ENCODE assay signal across 14 cellular contexts in genomic region chr4:139898293-139898692, GRCh38.
DNase-seq lines count a peak whose midpoint lies in the region; ATAC-seq, FAIRE-seq and TF ChIP-seq lines count a peak whose summit lies in the region.
"Had no signal": no experiment of that assay in that cellular context is flagged by ENCODE, and none has a peak within 500 bp of the region (broad histone marks: within the 10 kb centered on the region; RNA-seq: fewer than 3 reads in every experiment).

No MANE protein-coding gene starts in this region.

- dilution Hi-C loops in mammary epithelial cell (cut with HindIII; ENCODE audit: low sequenced_read_pairs): loop anchor here (5.0 kb wide), 1 partner anchor 36 kb away; no protein-coding TSS in a partner anchor

- ATAC-seq in activated CD8-positive, alpha-beta memory T cell treated with anti-CD3 and anti-CD28 coated beads, Interleukin-2, amount 10 ng/mL, durations not matched to agents 7 days and 5 days: peak; percentile 73
- ATAC-seq in GM21717 (IDR thresholded peaks at IDR 0.05; ENCODE audit: unreplicated experiment) (peak; percentile 54), pancreas (peak in 3 of 4 donors; percentile 47 to 61 (median 55))
- ATAC-seq in CD8-positive, alpha-beta T cell: no peak

- H3K36me3 Mint-ChIP-seq in activated CD8-positive, alpha-beta memory T cell treated with anti-CD3 and anti-CD28 coated beads, Interleukin-2, amount 10 ng/mL, durations not matched to agents 7 days and 5 days: peaks cover 1% of the 10 kb centered on the region
- H3K36me3 Mint-ChIP-seq in CD8-positive, alpha-beta T cell: no peaks in the 10 kb centered on the region
- H3K36me3 Mint-ChIP-seq: activated CD4-positive, alpha-beta memory T cell treated with anti-CD3 and anti-CD28 coated beads for 36 hours had no signal

- no peak overlapping the region for H3K27ac Mint-ChIP-seq in activated CD8-positive, alpha-beta memory T cell treated with anti-CD3 and anti-CD28 coated beads, Interleukin-2, amount 10 ng/mL, durations not matched to agents 7 days and 5 days
- no peak overlapping the region for H3K27ac Mint-ChIP-seq in CD8-positive, alpha-beta T cell
- H3K27ac Mint-ChIP-seq: activated CD4-positive, alpha-beta memory T cell treated with anti-CD3 and anti-CD28 coated beads for 36 hours had no signal

- no peak overlapping the region for H3K27ac ChIP-seq in pancreas
- H3K27ac ChIP-seq in colonic mucosa: no peak overlapping the region
- no peak overlapping the region for H3K27ac ChIP-seq in mammary epithelial cell (ENCODE audit: insufficient read depth, low read depth, low read length)
- H3K27ac ChIP-seq in CD8-positive, alpha-beta T cell (ENCODE audit: low read depth, low read length): no peak overlapping the region

- POLR2A ChIA-PET in CD8-positive, alpha-beta T cell (lab: Charles Lee): no interaction called here

- H3K4me2 ChIP-seq in mammary epithelial cell (ENCODE audit: insufficient read depth, low read depth, low read length): no peak overlapping the region

- TF ChIP-seq CTCF in pancreas (IDR thresholded peaks at IDR 0.05): no peak
- TF ChIP-seq CTCF in colonic mucosa (IDR thresholded peaks at IDR 0.05): no peak
- TF ChIP-seq CTCF in mammary epithelial cell (conservative IDR thresholded peaks at IDR 0.05 in 1 of 2, IDR thresholded peaks at IDR 0.05 in 1 of 2; ENCODE audit: extremely low read depth in 1 of 2, insufficient read depth in 1 of 2, low read depth in 1 of 2, low read length in 2 of 2): no peak
- no peak for TF ChIP-seq CTCF in CD8-positive, alpha-beta T cell (IDR thresholded peaks at IDR 0.05)

- DNase-seq in activated CD8-positive, alpha-beta memory T cell treated with anti-CD3 and anti-CD28 coated beads, Interleukin-2, amount 10 ng/mL, durations not matched to agents 7 days and 5 days: no peak
- DNase-seq in activated CD8-positive, alpha-beta memory T cell treated with anti-CD3 and anti-CD28 coated beads for 24 hours: no peak
- peak; percentile 82 for DNase-seq in OCI-M1 (lab: John Stamatoyannopoulos, UW)
- DNase-seq in pancreas: no peak
- no peak for DNase-seq in colonic mucosa
- DNase-seq in mammary epithelial cell: no peak
- DNase-seq in CD8-positive, alpha-beta T cell: no peak
- DNase-seq: activated CD4-positive, alpha-beta memory T cell treated with anti-CD3 and anti-CD28 coated beads for 36 hours; DMS 273 treated with DMSO at 0.1 percent for 48 hours; IMR-90; NCI-H1694; NCI-H774; T-helper 9 cell had no signal

- peaks cover 28% of the 10 kb centered on the region for H3K4me1 Mint-ChIP-seq in activated CD8-positive, alpha-beta memory T cell treated with anti-CD3 and anti-CD28 coated beads, Interleukin-2, amount 10 ng/mL, durations not matched to agents 7 days and 5 days
- H3K4me1 Mint-ChIP-seq in CD8-positive, alpha-beta T cell (ENCODE audit: low read depth): peaks cover 7% of the 10 kb centered on the region

- CTCF ChIA-PET in activated CD8-positive, alpha-beta memory T cell treated with anti-CD3 and anti-CD28 coated beads, Interleukin-2, amount 10 ng/mL, durations not matched to agents 7 days and 5 days (lab: Charles Lee): no interaction called here
- CTCF ChIA-PET in mammary epithelial cell (lab: Charles Lee; ENCODE audit: low non-redundant PET): no interaction called here
- CTCF ChIA-PET in CD8-positive, alpha-beta T cell (lab: Charles Lee): no interaction called here

- intact Hi-C loops in pancreas (cut with DNase I) (no loop called here), colonic mucosa (cut with DNase I) (no loop called here), mammary epithelial cell (cut with micrococcal nuclease) (no loop called here)
- intact Hi-C loops in CD8-positive, alpha-beta T cell (cut with DNase I, micrococcal nuclease): no loop called here

- H3K9me3 Mint-ChIP-seq in activated CD8-positive, alpha-beta memory T cell treated with anti-CD3 and anti-CD28 coated beads, Interleukin-2, amount 10 ng/mL, durations not matched to agents 7 days and 5 days (ENCODE audit: low read depth): no peaks in the 10 kb centered on the region
- no peaks in the 10 kb centered on the region for H3K9me3 Mint-ChIP-seq in CD8-positive, alpha-beta T cell
- H3K9me3 Mint-ChIP-seq: activated CD4-positive, alpha-beta memory T cell treated with anti-CD3 and anti-CD28 coated beads for 36 hours had no signal

- H3K4me3 ChIP-seq in pancreas (no peak overlapping the region), colonic mucosa (no peak overlapping the region), mammary epithelial cell (replicated peaks in 1 of 3; ENCODE audit: insufficient read depth in 1 of 3, low read depth in 2 of 3, low read length in 3 of 3) (no peak overlapping the region)
- H3K4me3 ChIP-seq in CD8-positive, alpha-beta T cell (ENCODE audit: low read depth, low read length): no peak overlapping the region

- H3K9me3 ChIP-seq in pancreas (no peaks in the 10 kb centered on the region), colonic mucosa (no peaks in the 10 kb centered on the region), mammary epithelial cell (replicated peaks; ENCODE audit: insufficient read depth, low read length) (no peaks in the 10 kb centered on the region)
- no peaks in the 10 kb centered on the region for H3K9me3 ChIP-seq in CD8-positive, alpha-beta T cell (ENCODE audit: low read length)

- H3K9ac ChIP-seq in colonic mucosa (ENCODE audit: low read depth in 2 of 2, low read length in 2 of 2): no peak overlapping the region
- no peak overlapping the region for H3K9ac ChIP-seq in mammary epithelial cell (ENCODE audit: insufficient read depth, low read length)

- in situ Hi-C loops in mammary epithelial cell (cut with MboI; ENCODE audit: low sequenced_read_pairs in 2 of 2): no loop called here

- no peaks in the 10 kb centered on the region for H3K27me3 Mint-ChIP-seq in activated CD8-positive, alpha-beta memory T cell treated with anti-CD3 and anti-CD28 coated beads, Interleukin-2, amount 10 ng/mL, durations not matched to agents 7 days and 5 days
- no peaks in the 10 kb centered on the region for H3K27me3 Mint-ChIP-seq in CD8-positive, alpha-beta T cell (ENCODE audit: low read depth)

- H3K79me2 ChIP-seq in mammary epithelial cell (ENCODE audit: insufficient read depth, low read length): no peaks in the 10 kb centered on the region

- WGBS in pancreas, 2 donors: 60 to 69% methylated on average over 3 of the region's 3 CpGs
- 97% methylated on average over 3 of the region's 3 CpGs for WGBS in mammary epithelial cell (ENCODE audit: low coverage, missing lambda C conversion rate)

- no peak for FAIRE-seq in pancreas (lab: Jason Lieb, UNC)

- BruUV-seq in mammary epithelial cell (replicated peaks; lab: Mats Ljungman, UMichigan): no TSS peak

- H3K4me3 Mint-ChIP-seq in activated CD8-positive, alpha-beta memory T cell treated with anti-CD3 and anti-CD28 coated beads, Interleukin-2, amount 10 ng/mL, durations not matched to agents 7 days and 5 days: no peak overlapping the region
- no peak overlapping the region for H3K4me3 Mint-ChIP-seq in CD8-positive, alpha-beta T cell
- H3K4me3 Mint-ChIP-seq: activated CD4-positive, alpha-beta memory T cell treated with anti-CD3 and anti-CD28 coated beads for 36 hours had no signal

- no peaks in the 10 kb centered on the region for H4K20me1 ChIP-seq in mammary epithelial cell (ENCODE audit: insufficient read depth, low read length)

- no peak overlapping the region for H2AFZ ChIP-seq in mammary epithelial cell (ENCODE audit: low read depth, low read length)

- H3K36me3 ChIP-seq in pancreas: no peaks in the 10 kb centered on the region
- no peaks in the 10 kb centered on the region for H3K36me3 ChIP-seq in colonic mucosa
- H3K36me3 ChIP-seq in mammary epithelial cell (ENCODE audit: insufficient read depth, low read length): no peaks in the 10 kb centered on the region
- no peaks in the 10 kb centered on the region for H3K36me3 ChIP-seq in CD8-positive, alpha-beta T cell (ENCODE audit: insufficient read depth, low read length)

- H3K27me3 ChIP-seq in pancreas (no peaks in the 10 kb centered on the region), colonic mucosa (no peaks in the 10 kb centered on the region), mammary epithelial cell (ENCODE audit: insufficient read depth, low read length) (no peaks in the 10 kb centered on the region)
- H3K27me3 ChIP-seq in CD8-positive, alpha-beta T cell (ENCODE audit: insufficient read depth, low read length): no peaks in the 10 kb centered on the region

- H3K4me1 ChIP-seq in pancreas (peaks cover 0 to 10% (median 4%) of the 10 kb centered on the region in 3 donors), colonic mucosa (no peaks in the 10 kb centered on the region), mammary epithelial cell (ENCODE audit: insufficient read depth, low read length) (peaks cover 16% of the 10 kb centered on the region)
- H3K4me1 ChIP-seq in CD8-positive, alpha-beta T cell (ENCODE audit: insufficient read depth, low read length): peaks cover 4% of the 10 kb centered on the region
